8 cellular contexts compared by ENCODE assay signal in the genomic region with DNA sequence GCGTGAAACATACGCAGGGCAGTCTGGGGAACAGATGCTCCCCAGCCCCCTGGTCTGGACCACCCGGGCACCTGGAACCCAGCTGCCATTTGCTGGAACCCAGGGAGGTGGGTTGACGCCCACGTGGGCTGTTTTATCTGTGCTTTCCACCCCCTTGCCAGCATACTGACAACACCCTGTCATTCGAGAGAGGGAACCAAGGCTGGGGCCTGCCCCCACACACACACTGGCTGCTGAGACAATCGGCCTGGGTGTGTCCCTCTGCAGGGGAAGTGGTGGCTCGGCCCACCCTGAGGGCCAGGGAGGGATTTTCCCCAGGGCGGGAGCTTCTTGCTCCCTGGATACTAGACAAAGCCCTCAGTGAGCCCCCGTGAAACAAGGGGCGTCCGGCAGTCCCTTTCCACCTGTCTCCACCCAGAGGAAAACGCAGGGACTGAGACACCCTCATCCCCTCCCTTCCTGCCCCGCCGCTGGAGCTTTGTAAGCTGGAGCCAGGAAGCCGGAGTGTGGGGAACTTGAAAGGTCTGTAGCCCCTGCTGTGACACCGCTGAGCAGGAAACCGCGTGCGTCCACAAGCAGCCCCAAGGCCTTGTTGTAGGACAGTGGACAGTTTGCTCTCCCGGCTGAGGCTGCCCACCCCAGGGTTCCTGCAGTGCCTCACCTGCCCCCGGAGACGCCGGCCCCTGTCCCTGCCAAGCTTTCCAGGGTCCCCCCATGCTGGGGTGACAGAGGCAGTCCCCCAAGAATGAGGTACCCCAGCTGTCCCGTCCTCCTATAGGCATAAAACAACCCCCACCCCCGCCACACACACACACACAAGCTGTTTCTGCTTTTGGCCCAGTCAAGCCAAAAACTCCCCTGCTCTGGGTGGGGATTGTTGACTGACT. TPM values are rescaled to one million over a fixed set of nuclear protein-coding genes. Genes with fewer than 3 reads are reported as not detected.
DNase-seq lines count a peak whose midpoint lies in the region; ATAC-seq and TF ChIP-seq lines count a peak whose summit lies in the region.

No MANE protein-coding gene starts in this region.

- CTCF ChIA-PET in CD4-positive, alpha-beta memory T cell (lab: Charles Lee; ENCODE audit: partially characterized antibody), result interaction anchor here (1.0 to 5.1 kb wide), 5 partner anchors 15 to 215 kb away, joined by 3 to 35 read pairs (median 9); partner anchors contain the start of gene TAF1B
- CTCF ChIA-PET in MCF 10A (lab: Yijun Ruan, JAX), result interaction anchor here (0.7 to 2.4 kb wide), 3 partner anchors 43 to 1017 kb away, joined by 3 to 9 read pairs (median 3); no protein-coding TSS in a partner anchor

- peaks cover 4 to 34% (median 23%) of the 10 kb centered on the region in 4 donors for H3K4me1 Mint-ChIP-seq in CD4-positive, alpha-beta memory T cell
- H3K4me1 Mint-ChIP-seq in MCF 10A (ENCODE audit: insufficient read depth, unreplicated experiment), result no peaks in the 10 kb centered on the region

- no peak for TF ChIP-seq CTCF in ascending aorta (IDR thresholded peaks at IDR 0.05)
- no peak for TF ChIP-seq CTCF in lower lobe of right lung (IDR thresholded peaks at IDR 0.05)
- no peak for TF ChIP-seq CTCF in MCF 10A (IDR thresholded peaks at IDR 0.05; ENCODE audit: unreplicated experiment)

- H3K4me3 Mint-ChIP-seq in CD4-positive, alpha-beta memory T cell, result peak overlapping the region; percentile 48 to 80 (median 69)
- no peak overlapping the region for H3K4me3 Mint-ChIP-seq in MCF 10A (ENCODE audit: unreplicated experiment)

- no peaks in the 10 kb centered on the region for H3K9me3 ChIP-seq in CD4-positive, alpha-beta memory T cell (ENCODE audit: control insufficient read depth in 1 of 2, low read length in 2 of 2)
- H3K9me3 ChIP-seq in ascending aorta (no peaks in the 10 kb centered on the region), lower lobe of right lung (no peaks in the 10 kb centered on the region), stomach smooth muscle (ENCODE audit: control insufficient read depth in 2 of 2, low read length in 2 of 2) (no peaks in the 10 kb centered on the region)

- H3K4me1 ChIP-seq in CD4-positive, alpha-beta memory T cell (ENCODE audit: insufficient read depth, low read length), result peaks cover 30% of the 10 kb centered on the region
- H3K4me1 ChIP-seq in ascending aorta (no peaks in the 10 kb centered on the region), lower lobe of right lung (peaks cover 33% of the 10 kb centered on the region), stomach smooth muscle (ENCODE audit: control insufficient read depth, insufficient read depth, low read length) (peaks cover 21% of the 10 kb centered on the region)

- H3K27ac ChIP-seq in CD4-positive, alpha-beta memory T cell (ENCODE audit: low read depth, low read length), result peak overlapping the region; percentile 9
- H3K27ac ChIP-seq in ascending aorta (peak overlapping the region; percentile 3 to 28), lower lobe of right lung (peak overlapping the region; percentile 90), stomach smooth muscle (ENCODE audit: low read length) (peak overlapping the region; percentile 2)

- no peaks in the 10 kb centered on the region for H3K27me3 Mint-ChIP-seq in CD4-positive, alpha-beta memory T cell
- no peaks in the 10 kb centered on the region for H3K27me3 Mint-ChIP-seq in MCF 10A (ENCODE audit: insufficient read depth, unreplicated experiment)

- H3K36me3 Mint-ChIP-seq in CD4-positive, alpha-beta memory T cell, result no peaks in the 10 kb centered on the region
- H3K36me3 Mint-ChIP-seq in MCF 10A (ENCODE audit: insufficient read depth, unreplicated experiment), result no peaks in the 10 kb centered on the region

- H3K27ac Mint-ChIP-seq in CD4-positive, alpha-beta memory T cell, result peak overlapping the region; percentile 39 to 90 (median 73)
- H3K27ac Mint-ChIP-seq in MCF 10A (ENCODE audit: low read depth, unreplicated experiment), result no peak overlapping the region

- POLR2A ChIA-PET in CD4-positive, alpha-beta memory T cell (lab: Charles Lee; ENCODE audit: partially characterized antibody), result interaction anchor here (1.0 to 3.2 kb wide), 4 partner anchors 14 to 186 kb away, joined by 3 to 30 read pairs (median 5); partner anchors contain the start of genes KLF11 and TAF1B
- POLR2A ChIA-PET in MCF 10A (lab: Yijun Ruan, JAX), result interaction anchor here (0.7 kb wide), 1 partner anchor 11 kb away, joined by 4 read pairs; no protein-coding TSS in a partner anchor

- H3K36me3 ChIP-seq in CD4-positive, alpha-beta memory T cell (ENCODE audit: insufficient read depth, low read length), result no peaks in the 10 kb centered on the region
- H3K36me3 ChIP-seq in ascending aorta (no peaks in the 10 kb centered on the region), lower lobe of right lung (no peaks in the 10 kb centered on the region), stomach smooth muscle (ENCODE audit: control insufficient read depth in 2 of 2, insufficient read depth in 2 of 2, low read length in 2 of 2) (no peaks in the 10 kb centered on the region)

- H3K9me3 Mint-ChIP-seq in CD4-positive, alpha-beta memory T cell, result no peaks in the 10 kb centered on the region
- no peaks in the 10 kb centered on the region for H3K9me3 Mint-ChIP-seq in MCF 10A (ENCODE audit: unreplicated experiment)

- no TSS peak for BruUV-seq in MCF 10A (replicated peaks; lab: Mats Ljungman, UMichigan)

- ATAC-seq in GM21825 (IDR thresholded peaks at IDR 0.05; ENCODE audit: unreplicated experiment) (peak; percentile 69), lower lobe of right lung (peak; percentile 89 to 94)

- peak overlapping the region; percentile 42 to 51 for H3K4me3 ChIP-seq in CD4-positive, alpha-beta memory T cell (ENCODE audit: low read length in 2 of 2)
- H3K4me3 ChIP-seq in ascending aorta (peak overlapping the region in 1 of 2 donors; percentile 13), lower lobe of right lung (peak overlapping the region; percentile 35), stomach smooth muscle (ENCODE audit: low read length in 2 of 2) (no peak overlapping the region)

- no peaks in the 10 kb centered on the region for H3K27me3 ChIP-seq in CD4-positive, alpha-beta memory T cell (ENCODE audit: insufficient read depth, low read length)
- no peaks in the 10 kb centered on the region for H3K27me3 ChIP-seq in ascending aorta
- no peaks in the 10 kb centered on the region for H3K27me3 ChIP-seq in lower lobe of right lung (ENCODE audit: low read depth)
- H3K27me3 ChIP-seq in stomach smooth muscle (ENCODE audit: control insufficient read depth in 1 of 2, insufficient read depth in 2 of 2, low read length in 2 of 2), result no peaks in the 10 kb centered on the region

- DNase-seq in CD4-positive, alpha-beta memory T cell, result peak; percentile 21 to 60 (median 57)
- DNase-seq in RPMI7951 (ENCODE audit: low read depth), result peak; percentile 21
- DNase-seq in ascending aorta (ENCODE audit: low spot score in 2 of 2), result no peak
- DNase-seq in lower lobe of right lung, result peak; percentile 88
- DNase-seq in occipital lobe (lab: John Stamatoyannopoulos, UW), result no peak
- no peak for DNase-seq in MCF 10A (ENCODE audit: unreplicated experiment)

- intact Hi-C loops in CD4-positive, alpha-beta memory T cell (cut with micrococcal nuclease), result loop anchor here (1.0 kb wide), 1 partner anchor 15 kb away; no protein-coding TSS in a partner anchor
- intact Hi-C loops in ascending aorta (cut with DNase I), result no loop called here
- intact Hi-C loops in lower lobe of right lung (cut with DNase I), result no loop called here
- intact Hi-C loops in MCF 10A (cut with micrococcal nuclease), result no loop called here

- H3K9ac ChIP-seq in stomach smooth muscle (ENCODE audit: low read length in 2 of 2), result no peak overlapping the region

RNA-seq across cellular contexts. Expression of gene KLF11, which starts 14.1 kb away (rescaled TPM):
- 1 to 10 TPM; 7.0 TPM for total RNA-seq in CD4-positive, alpha-beta memory T cell
- 1 to 10 TPM; 8.8 to 9.8 TPM for polyA plus RNA-seq in CD4-positive, alpha-beta memory T cell
- total RNA-seq in RPMI7951 (2014; rRNA removed; shearing (Covaris generic)), result 2.4 and 3.0 TPM in 2 replicates
- 37.6 TPM for total RNA-seq in ascending aorta
- total RNA-seq in lower lobe of right lung, result 40.8 TPM
- 14.0 TPM for total RNA-seq in occipital lobe
- 7.1 and 10.0 TPM in 2 replicates for total RNA-seq in MCF 10A (2022)

RNA-seq across cellular contexts. Expression of gene CYS1, which starts 51.0 kb away (rescaled TPM):
- not detected for total RNA-seq in CD4-positive, alpha-beta memory T cell
- not detected for polyA plus RNA-seq in CD4-positive, alpha-beta memory T cell
- total RNA-seq in RPMI7951 (2014; rRNA removed; shearing (Covaris generic)), result 0.12 and 2.2 TPM in 2 replicates
- total RNA-seq in ascending aorta (13.8 TPM), lower lobe of right lung (2.6 TPM), occipital lobe (2.0 TPM), MCF 10A (2022) (not detected in 2 replicates)

Comparison
In these comparisons a context has a peak if more than half of its experiments do, and no peak if none do; other contexts are left out.
1. DNase-seq: peak in CD4-positive, alpha-beta memory T cell (5 of 5), RPMI7951 (single experiment) and lower lobe of right lung (single experiment); none in ascending aorta (0 of 2), occipital lobe (single experiment) and MCF 10A (single experiment).
2. H3K27ac ChIP-seq: peak in every context shown above with its lines; median percentile 90 in lower lobe of right lung; 16 in ascending aorta; 9 in CD4-positive, alpha-beta memory T cell; 2 in stomach smooth muscle.
3. H3K4me3 ChIP-seq: peak in CD4-positive, alpha-beta memory T cell (2 of 2) and lower lobe of right lung (single experiment); none in stomach smooth muscle (0 of 2).